2 cellular contexts compared by ENCODE assay signal in the genomic region with DNA sequence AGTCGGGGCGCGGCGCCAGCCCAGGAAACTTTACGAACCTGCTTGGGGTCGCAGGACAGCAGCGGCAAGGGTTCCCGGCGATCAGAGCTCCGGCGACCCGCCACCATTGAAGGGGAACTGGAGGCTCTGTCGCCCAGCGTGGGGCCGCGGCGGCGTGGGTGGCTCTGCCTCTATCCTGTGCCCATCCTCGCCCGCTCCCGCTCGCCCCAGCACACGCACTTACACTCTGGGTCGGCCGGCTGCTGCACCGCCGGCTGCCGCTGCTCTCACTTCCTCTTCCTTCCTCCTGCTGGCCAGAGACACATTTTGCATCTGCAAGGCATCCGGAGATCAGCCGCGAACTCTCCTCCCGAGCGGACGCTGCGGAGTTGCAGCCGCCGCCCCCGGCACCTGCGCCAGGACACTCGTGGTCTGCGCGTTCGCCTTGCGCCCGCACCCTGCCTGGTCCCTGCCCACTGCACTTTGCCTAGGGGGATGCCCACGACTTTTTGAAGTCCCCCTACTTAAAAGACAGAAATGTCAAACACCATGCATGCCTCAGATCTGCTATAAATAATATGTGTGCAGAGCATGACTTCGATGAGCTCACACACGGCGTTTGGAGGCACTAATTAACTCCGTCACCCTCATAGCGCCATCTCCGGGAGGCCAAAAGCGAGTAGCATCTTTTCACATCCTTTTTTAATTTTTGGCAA.
TF ChIP-seq lines count a peak whose summit lies in the region.

A gene with protein sequence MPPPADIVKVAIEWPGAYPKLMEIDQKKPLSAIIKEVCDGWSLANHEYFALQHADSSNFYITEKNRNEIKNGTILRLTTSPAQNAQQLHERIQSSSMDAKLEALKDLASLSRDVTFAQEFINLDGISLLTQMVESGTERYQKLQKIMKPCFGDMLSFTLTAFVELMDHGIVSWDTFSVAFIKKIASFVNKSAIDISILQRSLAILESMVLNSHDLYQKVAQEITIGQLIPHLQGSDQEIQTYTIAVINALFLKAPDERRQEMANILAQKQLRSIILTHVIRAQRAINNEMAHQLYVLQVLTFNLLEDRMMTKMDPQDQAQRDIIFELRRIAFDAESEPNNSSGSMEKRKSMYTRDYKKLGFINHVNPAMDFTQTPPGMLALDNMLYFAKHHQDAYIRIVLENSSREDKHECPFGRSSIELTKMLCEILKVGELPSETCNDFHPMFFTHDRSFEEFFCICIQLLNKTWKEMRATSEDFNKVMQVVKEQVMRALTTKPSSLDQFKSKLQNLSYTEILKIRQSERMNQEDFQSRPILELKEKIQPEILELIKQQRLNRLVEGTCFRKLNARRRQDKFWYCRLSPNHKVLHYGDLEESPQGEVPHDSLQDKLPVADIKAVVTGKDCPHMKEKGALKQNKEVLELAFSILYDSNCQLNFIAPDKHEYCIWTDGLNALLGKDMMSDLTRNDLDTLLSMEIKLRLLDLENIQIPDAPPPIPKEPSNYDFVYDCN (minus strand): TSS at position 228 of the 695 bp plus-strand sequence. CDS start 106,174 bp downstream, outside the sequence.

TF ChIP-seq in GM23338, 12 proteins besides CTCF, POLR2A, EP300 and RAD21:
- TF ChIP-seq EZH2 (IDR thresholded peaks at IDR 0.05; ENCODE audit: low read depth, unreplicated experiment) = no peak
- TF ChIP-seq, protein P1, sequence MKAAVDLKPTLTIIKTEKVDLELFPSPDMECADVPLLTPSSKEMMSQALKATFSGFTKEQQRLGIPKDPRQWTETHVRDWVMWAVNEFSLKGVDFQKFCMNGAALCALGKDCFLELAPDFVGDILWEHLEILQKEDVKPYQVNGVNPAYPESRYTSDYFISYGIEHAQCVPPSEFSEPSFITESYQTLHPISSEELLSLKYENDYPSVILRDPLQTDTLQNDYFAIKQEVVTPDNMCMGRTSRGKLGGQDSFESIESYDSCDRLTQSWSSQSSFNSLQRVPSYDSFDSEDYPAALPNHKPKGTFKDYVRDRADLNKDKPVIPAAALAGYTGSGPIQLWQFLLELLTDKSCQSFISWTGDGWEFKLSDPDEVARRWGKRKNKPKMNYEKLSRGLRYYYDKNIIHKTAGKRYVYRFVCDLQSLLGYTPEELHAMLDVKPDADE (IDR thresholded peaks at IDR 0.05) = peak; percentile 34; the same call in 1 of the 2 replicates
- peak; percentile 53 for TF ChIP-seq POLR2AphosphoS5 (IDR thresholded peaks at IDR 0.05; ENCODE audit: low read depth)
TF ChIP-seq in GM23338: peak in this region for 2.

TF ChIP-seq in K562, 482 proteins besides CTCF, POLR2A, EP300 and RAD21:
- TF ChIP-seq CXXC5 (CRISPR knock-in tag; IDR thresholded peaks at IDR 0.05) = peak; percentile 53
- TF ChIP-seq ZKSCAN8 (CRISPR knock-in tag; IDR thresholded peaks at IDR 0.05) = no peak
- no peak for TF ChIP-seq KAT7 (CRISPR knock-in tag; IDR thresholded peaks at IDR 0.05; ENCODE audit: borderline replicate concordance)
- TF ChIP-seq ZFP36 (IDR thresholded peaks at IDR 0.05; ENCODE audit: low read depth, low read length, partially characterized antibody) = peak; percentile 20
- TF ChIP-seq CTBP1 (IDR thresholded peaks at IDR 0.05; ENCODE audit: borderline replicate concordance) = peak; percentile 39; the same call in 1 of the 2 replicates
- TF ChIP-seq, protein P2, sequence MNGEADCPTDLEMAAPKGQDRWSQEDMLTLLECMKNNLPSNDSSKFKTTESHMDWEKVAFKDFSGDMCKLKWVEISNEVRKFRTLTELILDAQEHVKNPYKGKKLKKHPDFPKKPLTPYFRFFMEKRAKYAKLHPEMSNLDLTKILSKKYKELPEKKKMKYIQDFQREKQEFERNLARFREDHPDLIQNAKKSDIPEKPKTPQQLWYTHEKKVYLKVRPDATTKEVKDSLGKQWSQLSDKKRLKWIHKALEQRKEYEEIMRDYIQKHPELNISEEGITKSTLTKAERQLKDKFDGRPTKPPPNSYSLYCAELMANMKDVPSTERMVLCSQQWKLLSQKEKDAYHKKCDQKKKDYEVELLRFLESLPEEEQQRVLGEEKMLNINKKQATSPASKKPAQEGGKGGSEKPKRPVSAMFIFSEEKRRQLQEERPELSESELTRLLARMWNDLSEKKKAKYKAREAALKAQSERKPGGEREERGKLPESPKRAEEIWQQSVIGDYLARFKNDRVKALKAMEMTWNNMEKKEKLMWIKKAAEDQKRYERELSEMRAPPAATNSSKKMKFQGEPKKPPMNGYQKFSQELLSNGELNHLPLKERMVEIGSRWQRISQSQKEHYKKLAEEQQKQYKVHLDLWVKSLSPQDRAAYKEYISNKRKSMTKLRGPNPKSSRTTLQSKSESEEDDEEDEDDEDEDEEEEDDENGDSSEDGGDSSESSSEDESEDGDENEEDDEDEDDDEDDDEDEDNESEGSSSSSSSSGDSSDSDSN (IDR thresholded peaks at IDR 0.05; ENCODE audit: borderline replicate concordance in 1 of 2, low read depth in 2 of 2, low read length in 2 of 2) = 0 out of 4 replicates have a peak, but pooled peaks of 1 of the 2 experiments have one; percentile 47
- peak; percentile 34 to 39; a peak in 3 of 4 replicates for TF ChIP-seq NRF1 (conservative IDR thresholded peaks at IDR 0.05 in 1 of 2, IDR thresholded peaks at IDR 0.05 in 1 of 2)
- peak; percentile 92 for TF ChIP-seq SPI1 (IDR thresholded peaks at IDR 0.05; ENCODE audit: borderline replicate concordance, low read depth, low read length)
- TF ChIP-seq GABPA (tag; conservative IDR thresholded peaks at IDR 0.05; ENCODE audit: low read depth) = peak; percentile 46; the same call in 1 of the 2 replicates
- TF ChIP-seq ZNF408 (CRISPR knock-in tag; IDR thresholded peaks at IDR 0.05; ENCODE audit: low read depth) = no peak
- TF ChIP-seq, protein P3, sequence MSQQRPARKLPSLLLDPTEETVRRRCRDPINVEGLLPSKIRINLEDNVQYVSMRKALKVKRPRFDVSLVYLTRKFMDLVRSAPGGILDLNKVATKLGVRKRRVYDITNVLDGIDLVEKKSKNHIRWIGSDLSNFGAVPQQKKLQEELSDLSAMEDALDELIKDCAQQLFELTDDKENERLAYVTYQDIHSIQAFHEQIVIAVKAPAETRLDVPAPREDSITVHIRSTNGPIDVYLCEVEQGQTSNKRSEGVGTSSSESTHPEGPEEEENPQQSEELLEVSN (IDR thresholded peaks at IDR 0.05; ENCODE audit: borderline replicate concordance in 1 of 2, extremely low read depth in 1 of 2, insufficient read depth in 1 of 2, insufficient read length in 1 of 2, low read depth in 1 of 2, low read length in 1 of 2, poor library complexity in 1 of 2, severe bottlenecking in 1 of 2) = peak; percentile 36 to 61
- TF ChIP-seq ETV1 (tag; conservative IDR thresholded peaks at IDR 0.05; ENCODE audit: low read depth) = peak; percentile 75
- TF ChIP-seq SMC3 (conservative IDR thresholded peaks at IDR 0.05; ENCODE audit: insufficient read depth, low read depth, low read length) = 0 out of 2 replicates have a peak, but pooled peaks have one; percentile 7
